18 cellular contexts compared by ENCODE assay signal in genomic region chr13:31545616-31546015, GRCh38.
DNase-seq lines count a peak whose midpoint lies in the region; ATAC-seq and TF ChIP-seq lines count a peak whose summit lies in the region.
"Had no signal": no experiment of that assay in that cellular context is flagged by ENCODE, and none has a peak within 500 bp of the region (broad histone marks: within the 10 kb centered on the region; RNA-seq: fewer than 3 reads in every experiment).

No MANE protein-coding gene starts in this region.

- no peak for TF ChIP-seq CTCF in fibroblast of pulmonary artery (IDR thresholded peaks at IDR 0.05; ENCODE audit: low read length, missing control alignments)

- peak overlapping the region; percentile 53 for H3K4me2 ChIP-seq in skeletal muscle satellite cell (ENCODE audit: low read length)

- H3K9ac ChIP-seq in skeletal muscle satellite cell (ENCODE audit: low read depth, low read length), result no peak overlapping the region

- H3K36me3 ChIP-seq in skeletal muscle satellite cell (ENCODE audit: insufficient read depth, low read length), result no peaks in the 10 kb centered on the region
- H3K36me3 ChIP-seq: BE2C, colonic mucosa, gastroesophageal sphincter, sigmoid colon had no signal

- H3K27me3 ChIP-seq in skeletal muscle satellite cell (ENCODE audit: control insufficient read depth, insufficient read depth, low read length), result no peaks in the 10 kb centered on the region
- H3K27me3 ChIP-seq: BE2C, colonic mucosa, gastroesophageal sphincter, sigmoid colon, testis had no signal

- ATAC-seq in SK-N-SH treated with all-trans-retinoic acid at 6 μM for 48 hours, result peak; percentile 75
- ATAC-seq: gastroesophageal sphincter; naive thymus-derived CD4-positive, alpha-beta T cell; stimulated activated effector memory CD8-positive, alpha-beta T cell treated with anti-CD3 and anti-CD28 coated beads, Interleukin-12 subunit alpha, Interleukin-12 subunit beta, amount 100 ng/mL, for 72 hours had no signal

- DNase-seq in EL (peak; percentile 55), fibroblast of pulmonary artery (ENCODE audit: low read depth) (peak; percentile 49), NCI-H226 (no peak), putamen (ENCODE audit: low spot score) (no peak), NCI-H1105 (lab: John Stamatoyannopoulos, UW) (no peak)
- DNase-seq: BE2C; Calu3; colonic mucosa; naive thymus-derived CD4-positive, alpha-beta T cell; NCI-H187 treated with DMSO at 0.1 percent for 48 hours; NCI-H2227 treated with DMSO at 0.1 percent for 48 hours; SHP77; sigmoid colon; testis had no signal

- H3K9me3 ChIP-seq in skeletal muscle satellite cell (replicated peaks; ENCODE audit: low read length), result no peaks in the 10 kb centered on the region
- H3K9me3 ChIP-seq: BE2C, colonic mucosa, gastroesophageal sphincter, sigmoid colon, testis had no signal

- H3K4me1 ChIP-seq in skeletal muscle satellite cell (ENCODE audit: control insufficient read depth, insufficient read depth, low read length), result peaks cover 3% of the 10 kb centered on the region
- H3K4me1 ChIP-seq: colonic mucosa, gastroesophageal sphincter, sigmoid colon, testis had no signal

- H3K4me3 ChIP-seq in fibroblast of pulmonary artery (replicated peaks; ENCODE audit: low read depth, low read length) (peak overlapping the region; percentile 11), skeletal muscle satellite cell (ENCODE audit: low read length) (no peak overlapping the region)
- H3K4me3 ChIP-seq: colonic mucosa, gastroesophageal sphincter, sigmoid colon, testis had no signal

TF ChIP-seq in SK-N-SH treated with all-trans-retinoic acid at 6 μM for 48 hours, 23 proteins besides CTCF, POLR2A, EP300 and RAD21:
- TF ChIP-seq OSR1 (CRISPR knock-in tag; IDR thresholded peaks at IDR 0.05), result no peak
- TF ChIP-seq RARB (CRISPR knock-in tag; IDR thresholded peaks at IDR 0.05), result no peak
- no peak for TF ChIP-seq ZFP3 (CRISPR knock-in tag; IDR thresholded peaks at IDR 0.05)
- no peak for TF ChIP-seq TCF4 (CRISPR knock-in tag; IDR thresholded peaks at IDR 0.05; ENCODE audit: borderline replicate concordance)

Comparison
In these comparisons a context has a peak if more than half of its experiments do, and no peak if none do; other contexts are left out.
1. DNase-seq: peak in EL (single experiment) and fibroblast of pulmonary artery (single experiment); none in NCI-H226 (single experiment), putamen (single experiment) and NCI-H1105 (single experiment).